Comparison of ENCODE assay signal across 3 cellular contexts in the genomic region with DNA sequence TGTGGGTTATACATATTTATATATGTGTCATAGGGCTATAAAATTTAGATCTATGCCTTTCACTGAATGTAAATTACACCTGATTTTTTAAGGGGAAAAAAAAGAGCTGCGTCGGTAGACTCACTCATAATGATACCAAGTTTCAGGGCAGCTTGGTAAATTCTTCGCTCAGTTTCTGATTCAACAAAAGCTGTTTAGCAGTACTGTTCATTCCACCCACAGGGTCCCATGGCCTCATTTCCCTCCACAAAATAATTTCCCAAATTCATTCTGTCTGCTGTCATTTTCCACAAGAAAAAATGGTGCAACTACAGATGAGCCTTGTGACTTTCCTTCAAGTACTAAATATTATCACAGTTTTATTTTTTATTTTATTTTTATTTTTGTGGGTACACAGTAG.
"Had no signal": no experiment of that assay in that cellular context is flagged by ENCODE, and none has a peak within 500 bp of the region (broad histone marks: within the 10 kb centered on the region; RNA-seq: fewer than 3 reads in every experiment).

No MANE protein-coding gene starts in this region.

- DNase-seq: GDM1, GF-D8 had no signal

- ATAC-seq: GM12878 had no signal
